ENCODE assay signal across 8 cellular contexts in genomic region chrX:65601126-65601525, GRCh38.
DNase-seq lines count a peak whose midpoint lies in the region; ATAC-seq and TF ChIP-seq lines count a peak whose summit lies in the region.

No MANE protein-coding gene starts in this region.

- no peaks in the 10 kb centered on the region for H3K27me3 Mint-ChIP-seq in T-helper 2 cell treated with Interferon-gamma antibody and Interleukin-4, amounts not matched to agents 5 μg/mL and 100 μg/mL, for 36 hours (ENCODE audit: low read depth)
- no peaks in the 10 kb centered on the region for H3K27me3 Mint-ChIP-seq in activated naive CD8-positive, alpha-beta T cell treated with anti-CD3 and anti-CD28 coated beads, Interleukin-2, amount 50 U/mL, for 24 hours

- no peak for TF ChIP-seq EP300 in suprapubic skin (IDR thresholded peaks at IDR 0.05)

- H3K27ac Mint-ChIP-seq in T-helper 2 cell treated with Interferon-gamma antibody and Interleukin-4, amounts not matched to agents 5 μg/mL and 100 μg/mL, for 36 hours: peak overlapping the region; percentile 89
- peak overlapping the region; percentile 95 for H3K27ac Mint-ChIP-seq in activated naive CD8-positive, alpha-beta T cell treated with anti-CD3 and anti-CD28 coated beads, Interleukin-2, amount 50 U/mL, for 24 hours

- H3K36me3 ChIP-seq in lung (ENCODE audit: control insufficient read depth in 2 of 2, insufficient read depth in 2 of 2, low read length in 2 of 2): no peaks in the 10 kb centered on the region
- no peaks in the 10 kb centered on the region for H3K36me3 ChIP-seq in suprapubic skin
- no peaks in the 10 kb centered on the region for H3K36me3 ChIP-seq in HAP-1 (replicated peaks)

- H3K4me3 ChIP-seq in lung (no peak overlapping the region), suprapubic skin (no peak overlapping the region), HAP-1 (no peak overlapping the region)

- H3K4me3 Mint-ChIP-seq in T-helper 2 cell treated with Interferon-gamma antibody and Interleukin-4, amounts not matched to agents 5 μg/mL and 100 μg/mL, for 36 hours: peak overlapping the region; percentile 54
- peak overlapping the region; percentile 32 for H3K4me3 Mint-ChIP-seq in activated naive CD8-positive, alpha-beta T cell treated with anti-CD3 and anti-CD28 coated beads, Interleukin-2, amount 50 U/mL, for 24 hours

- no peak for TF ChIP-seq POLR2A in suprapubic skin (IDR thresholded peaks at IDR 0.05)

- H3K9me3 ChIP-seq in lung (ENCODE audit: control insufficient read depth in 2 of 2, insufficient read depth in 1 of 2, low read length in 1 of 2) (no peaks in the 10 kb centered on the region), suprapubic skin (no peaks in the 10 kb centered on the region), HAP-1 (no peaks in the 10 kb centered on the region)

- in situ Hi-C loops in HAP-1 (cut with MboI; ENCODE audit: low sequenced_read_pairs): no loop called here

- H3K27ac ChIP-seq in lung (ENCODE audit: low read depth in 1 of 2, low read length in 1 of 2): peak overlapping the region; percentile 83 to 89
- H3K27ac ChIP-seq in suprapubic skin: peak overlapping the region; percentile 79

- H3K36me3 Mint-ChIP-seq in T-helper 2 cell treated with Interferon-gamma antibody and Interleukin-4, amounts not matched to agents 5 μg/mL and 100 μg/mL, for 36 hours (ENCODE audit: low read depth): peaks cover 5% of the 10 kb centered on the region
- peaks cover 3% of the 10 kb centered on the region for H3K36me3 Mint-ChIP-seq in activated naive CD8-positive, alpha-beta T cell treated with anti-CD3 and anti-CD28 coated beads, Interleukin-2, amount 50 U/mL, for 24 hours (ENCODE audit: low read depth)

- TF ChIP-seq CTCF in lung (IDR thresholded peaks at IDR 0.05; ENCODE audit: control extremely low read depth, extremely low read depth): no peak
- TF ChIP-seq CTCF in suprapubic skin (IDR thresholded peaks at IDR 0.05): no peak

- no peaks in the 10 kb centered on the region for H3K9me3 Mint-ChIP-seq in T-helper 2 cell treated with Interferon-gamma antibody and Interleukin-4, amounts not matched to agents 5 μg/mL and 100 μg/mL, for 36 hours
- peaks cover 12% of the 10 kb centered on the region for H3K9me3 Mint-ChIP-seq in activated naive CD8-positive, alpha-beta T cell treated with anti-CD3 and anti-CD28 coated beads, Interleukin-2, amount 50 U/mL, for 24 hours

- 26 to 42% methylated on average over 3 of the region's 3 CpGs for WGBS in lung, 2 donors
- WGBS in suprapubic skin: 59% methylated on average over 3 of the region's 3 CpGs

- H3K4me1 ChIP-seq in lung (ENCODE audit: control insufficient read depth in 2 of 2, insufficient read depth in 2 of 2, low read length in 2 of 2): peaks cover 12 to 14% of the 10 kb centered on the region in 2 donors
- H3K4me1 ChIP-seq in suprapubic skin: peaks cover 27% of the 10 kb centered on the region
- no peaks in the 10 kb centered on the region for H3K4me1 ChIP-seq in HAP-1

- ATAC-seq in activated naive CD8-positive, alpha-beta T cell treated with anti-CD3 and anti-CD28 coated beads, Interleukin-2, amount 50 U/mL, for 24 hours: peak; percentile 87
- ATAC-seq in lung (ENCODE audit: insufficient read depth, low FRiP score) (peak; percentile 35), HG03439 (IDR thresholded peaks at IDR 0.05; ENCODE audit: unreplicated experiment) (no peak), GM19455 (IDR thresholded peaks at IDR 0.05; ENCODE audit: unreplicated experiment) (no peak)

- H3K4me1 Mint-ChIP-seq in T-helper 2 cell treated with Interferon-gamma antibody and Interleukin-4, amounts not matched to agents 5 μg/mL and 100 μg/mL, for 36 hours (ENCODE audit: low read depth): peaks cover 52% of the 10 kb centered on the region
- peaks cover 81% of the 10 kb centered on the region for H3K4me1 Mint-ChIP-seq in activated naive CD8-positive, alpha-beta T cell treated with anti-CD3 and anti-CD28 coated beads, Interleukin-2, amount 50 U/mL, for 24 hours

- H3K27me3 ChIP-seq in lung (ENCODE audit: control insufficient read depth, insufficient read depth) (no peaks in the 10 kb centered on the region), suprapubic skin (no peaks in the 10 kb centered on the region), HAP-1 (ENCODE audit: low read depth) (no peaks in the 10 kb centered on the region)

- DNase-seq in T-helper 2 cell treated with Interferon-gamma antibody and Interleukin-4, amounts not matched to agents 5 μg/mL and 100 μg/mL, for 36 hours (ENCODE audit: low spot score): peak; percentile 8
- no peak for DNase-seq in T-helper 2 cell
- no peak for DNase-seq in activated naive CD8-positive, alpha-beta T cell treated with anti-CD3 and anti-CD28 coated beads, Interleukin-2, amount 50 U/mL, for 24 hours
- DNase-seq in lung (ENCODE audit: low spot score): peak; percentile 26
- no peak for DNase-seq in suprapubic skin (ENCODE audit: low spot score in 2 of 2)
- DNase-seq in HAP-1 (ENCODE audit: low spot score in 2 of 2): no peak

Comparison
In these comparisons a context has a peak if more than half of its experiments do, and no peak if none do; other contexts are left out.
1. DNase-seq: peak in T-helper 2 cell treated with Interferon-gamma antibody and Interleukin-4, amounts not matched to agents 5 μg/mL and 100 μg/mL, for 36 hours (single experiment) and lung (single experiment); none in T-helper 2 cell (0 of 5), activated naive CD8-positive, alpha-beta T cell treated with anti-CD3 and anti-CD28 coated beads, Interleukin-2, amount 50 U/mL, for 24 hours (single experiment), suprapubic skin (0 of 2) and HAP-1 (0 of 2).
2. ATAC-seq: peak in activated naive CD8-positive, alpha-beta T cell treated with anti-CD3 and anti-CD28 coated beads, Interleukin-2, amount 50 U/mL, for 24 hours (single experiment) and lung (single experiment); none in HG03439 (single experiment) and GM19455 (single experiment).